ENCODE assay signal across 8 cellular contexts in the genomic region with DNA sequence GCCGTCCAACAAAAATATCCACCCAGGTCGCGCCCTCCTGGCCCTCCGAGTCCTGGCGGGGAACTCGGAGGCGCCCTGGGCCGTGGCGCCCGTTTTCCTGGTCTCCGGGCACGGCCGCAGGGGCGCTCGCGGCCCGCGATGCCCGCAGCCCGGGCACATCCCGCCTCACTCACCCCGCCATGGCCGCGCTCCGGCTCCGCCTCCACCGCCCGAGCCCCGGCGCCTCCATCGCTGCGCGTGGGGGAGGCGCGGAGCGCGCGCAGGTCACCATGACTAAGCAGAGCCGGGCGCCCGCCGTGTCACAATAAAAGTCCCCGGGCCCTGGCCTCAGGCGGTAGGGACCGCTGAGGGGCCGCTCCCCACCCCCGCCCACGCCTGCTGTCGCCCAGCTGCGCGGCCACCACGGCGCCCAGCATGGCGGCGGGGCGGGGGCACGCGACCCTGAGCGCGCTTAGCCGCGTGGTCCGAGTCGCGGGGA. TPM values are rescaled to one million over a fixed set of nuclear protein-coding genes. Genes with fewer than 3 reads are reported as not detected.
A peak's percentile ranks its signal among the peaks of the same experiment; 100 is the strongest.
DNase-seq lines count a peak whose midpoint lies in the region; ATAC-seq and TF ChIP-seq lines count a peak whose summit lies in the region.

No MANE protein-coding gene starts in this region.

- no peaks in the 10 kb centered on the region for H3K9me3 ChIP-seq in Panc1 (ENCODE audit: control insufficient read depth, insufficient read depth, low read depth, low read length)
- H3K9me3 ChIP-seq in esophagus muscularis mucosa = no peaks in the 10 kb centered on the region

- in situ Hi-C loops in Panc1 (cut with HindIII; ENCODE audit: low pct_unique_long_range_greater_than_20kb, low sequenced_read_pairs) = no loop called here

- intact Hi-C loops in Panc1 (cut with micrococcal nuclease; ENCODE audit: unreplicated experiment) = no loop called here
- intact Hi-C loops in esophagus muscularis mucosa (cut with DNase I) = loop anchor here (5.0 kb wide), 2 partner anchors 50 to 65 kb away; a partner anchor contains a TSS

- H3K27ac ChIP-seq in Panc1 (ENCODE audit: low read length) (peak overlapping the region; percentile 93), esophagus muscularis mucosa (replicated peaks in 1 of 4) (peak overlapping the region; percentile 97 to 99 (median 98))

- H3K4me1 ChIP-seq in Panc1 (ENCODE audit: control insufficient read depth, insufficient read depth, low read length) = peaks cover 9% of the 10 kb centered on the region
- peaks cover 27 to 58% (median 57%) of the 10 kb centered on the region in 4 donors for H3K4me1 ChIP-seq in esophagus muscularis mucosa

- TF ChIP-seq POLR2A in esophagus muscularis mucosa (IDR thresholded peaks at IDR 0.05; ENCODE audit: low read depth) = peak; percentile 30

- TF ChIP-seq EP300 in esophagus muscularis mucosa (IDR thresholded peaks at IDR 0.05) = no peak

- no TSS peak for BruUV-seq in Panc1 (replicated peaks; lab: Mats Ljungman, UMichigan)

- no peak for TF ChIP-seq CTCF in Panc1 (IDR thresholded peaks at IDR 0.05)
- TF ChIP-seq CTCF in esophagus muscularis mucosa (IDR thresholded peaks at IDR 0.05) = peak in 2 of 3 experiments; percentile 3 to 22

- POLR2A ChIA-PET in Panc1 (lab: Charles Lee) = no interaction called here

- peak; percentile 75 for ATAC-seq in GM21723 (IDR thresholded peaks at IDR 0.05; ENCODE audit: unreplicated experiment)
- peak; percentile 91 for ATAC-seq in Panc1

- no peaks in the 10 kb centered on the region; the same call in 1 of the 2 replicates for H3K36me3 ChIP-seq in Panc1 (ENCODE audit: control insufficient read depth, insufficient read depth, low read length)
- peaks cover 16 to 26% (median 24%) of the 10 kb centered on the region in 4 donors for H3K36me3 ChIP-seq in esophagus muscularis mucosa

- no CpG with 5 or more reads among the region's 65 CpGs for WGBS in esophagus muscularis mucosa

- DNase-seq in DMS79 (lab: John Stamatoyannopoulos, UW) (peak; percentile 91), KG1 (lab: John Stamatoyannopoulos, UW) (peak; percentile 90), Panc1 (ENCODE audit: low read depth, low spot score) (no peak), esophagus muscularis mucosa (ENCODE audit: extremely low spot score) (peak; percentile 96), myocyte (ENCODE audit: low read depth) (peak; percentile 93)
- peak; percentile 92 to 94 for DNase-seq in activated T-cell treated with anti-CD3 and anti-CD28 coated beads, Interleukin-2, amount 50 U/mL, for 48 hours
- DNase-seq in stimulated activated CD8-positive, alpha-beta memory T cell treated with anti-CD3 and anti-CD28 coated beads, Interleukin-7, amount 100 ng/mL, for 24 hours (ENCODE audit: low read depth) = peak; percentile 76

- CTCF ChIA-PET in Panc1 (lab: Charles Lee) = no interaction called here

- peak overlapping the region; percentile 65 to 75 for H3K4me3 ChIP-seq in Panc1 (ENCODE audit: low read depth in 2 of 2, low read length in 2 of 2)
- peak overlapping the region; percentile 79 to 100 (median 94) for H3K4me3 ChIP-seq in esophagus muscularis mucosa

- H3K27me3 ChIP-seq in Panc1 (ENCODE audit: control insufficient read depth, insufficient read depth, low read length) = no peaks in the 10 kb centered on the region
- H3K27me3 ChIP-seq in esophagus muscularis mucosa = no peaks in the 10 kb centered on the region

RNA-seq across cellular contexts. Expression of a gene that starts 0.6 kb away (rescaled TPM):
- total RNA-seq in Panc1 (2021; ENCODE audit: unreplicated experiment) (102 TPM), esophagus muscularis mucosa (10 to 100 TPM; 51.9 to 94.5 (median 80.6) TPM), myocyte (80.2 and 102 TPM in 2 replicates)
- 153 TPM for polyA plus RNA-seq in Panc1 (2012; ENCODE audit: insufficient read length)
- polyA plus RNA-seq in myocyte (2012) = 86.3 TPM

RNA-seq across cellular contexts. Expression of a gene that starts 14.7 kb away (rescaled TPM):
- total RNA-seq in Panc1 (2021; ENCODE audit: unreplicated experiment) (3.4 TPM), esophagus muscularis mucosa (not detected), myocyte (0.21 and 1.1 TPM in 2 replicates)
- polyA plus RNA-seq in Panc1 (2012; ENCODE audit: insufficient read length) = 3.9 TPM
- polyA plus RNA-seq in myocyte (2012) = 0.09 TPM

RNA-seq across cellular contexts. Expression of a gene that starts 41.1 kb away (rescaled TPM):
- 28.0 TPM for total RNA-seq in Panc1 (2021; ENCODE audit: unreplicated experiment)
- polyA plus RNA-seq in Panc1 (2012; ENCODE audit: insufficient read length) = 38.6 TPM
- total RNA-seq in esophagus muscularis mucosa = 10 to 100 TPM; 18.2 to 44.1 (median 29.7) TPM
- 36.8 and 52.8 TPM in 2 replicates for total RNA-seq in myocyte
- polyA plus RNA-seq in myocyte (2012) = 33.2 TPM
